ENCODE assay signal across 8 cellular contexts in genomic region chr17:3754458-3755334, GRCh38. TPM values are rescaled to one million over a fixed set of nuclear protein-coding genes. Genes with fewer than 3 reads are reported as not detected.
DNase-seq lines count a peak whose midpoint lies in the region; ATAC-seq and TF ChIP-seq lines count a peak whose summit lies in the region.

No MANE protein-coding gene starts in this region.

- no peaks in the 10 kb centered on the region for H3K9me3 ChIP-seq in CD8-positive, alpha-beta T cell (ENCODE audit: low read length)
- no peaks in the 10 kb centered on the region for H3K9me3 ChIP-seq in neutrophil

- no peaks in the 10 kb centered on the region for H3K36me3 ChIP-seq in CD8-positive, alpha-beta T cell (ENCODE audit: insufficient read depth, low read length)
- H3K36me3 ChIP-seq in neutrophil: no peaks in the 10 kb centered on the region

- CTCF ChIA-PET in CD8-positive, alpha-beta T cell (lab: Charles Lee): interaction anchor here (1.2 to 6.1 kb wide), 2 partner anchors 16 to 72 kb away, joined by 4 to 69 read pairs; no protein-coding TSS in a partner anchor

- H3K27me3 ChIP-seq in CD8-positive, alpha-beta T cell (ENCODE audit: insufficient read depth, low read length): no peaks in the 10 kb centered on the region
- no peaks in the 10 kb centered on the region for H3K27me3 ChIP-seq in neutrophil

- peak; percentile 69 to 87 (median 75) for DNase-seq in CD8-positive, alpha-beta T cell
- DNase-seq in NCI-H128 (lab: John Stamatoyannopoulos, UW; ENCODE audit: unreplicated experiment) (peak; percentile 85), epithelial cell of prostate (ENCODE audit: low read depth, low spot score) (peak; percentile 95), HCEC 1CT (no peak)
- peak; percentile 70 for DNase-seq in activated CD4-positive, alpha-beta T cell treated with anti-CD3 and anti-CD28 coated beads, Interleukin-2, amount 50 U/mL, for 4 hours

- H3K27me3 Mint-ChIP-seq in CD8-positive, alpha-beta T cell (ENCODE audit: low read depth): no peaks in the 10 kb centered on the region

- TF ChIP-seq CTCF in CD8-positive, alpha-beta T cell (IDR thresholded peaks at IDR 0.05): no peak
- no peak for TF ChIP-seq CTCF in neutrophil (IDR thresholded peaks at IDR 0.05)

- H3K27ac Mint-ChIP-seq in CD8-positive, alpha-beta T cell: peak overlapping the region; percentile 90

- intact Hi-C loops in CD8-positive, alpha-beta T cell (cut with DNase I, micrococcal nuclease): loop anchor here in 1 of 2 experiments (1.0 to 5.0 kb wide), 3 partner anchors 11 to 43 kb away; partner anchors contain the start of gene HASPIN

- peaks cover 2% of the 10 kb centered on the region for H3K36me3 Mint-ChIP-seq in CD8-positive, alpha-beta T cell

- H3K4me3 Mint-ChIP-seq in CD8-positive, alpha-beta T cell: peak overlapping the region; percentile 56

- no peaks in the 10 kb centered on the region for H3K9me3 Mint-ChIP-seq in CD8-positive, alpha-beta T cell

- peaks cover 39% of the 10 kb centered on the region for H3K4me1 Mint-ChIP-seq in CD8-positive, alpha-beta T cell (ENCODE audit: low read depth)

- peak overlapping the region; percentile 73 for H3K27ac ChIP-seq in CD8-positive, alpha-beta T cell (ENCODE audit: low read depth, low read length)
- peak overlapping the region; percentile 45 for H3K27ac ChIP-seq in epithelial cell of prostate
- peak overlapping the region; percentile 76 for H3K27ac ChIP-seq in neutrophil

- H3K4me1 ChIP-seq in CD8-positive, alpha-beta T cell (ENCODE audit: insufficient read depth, low read length): peaks cover 36% of the 10 kb centered on the region
- H3K4me1 ChIP-seq in neutrophil (ENCODE audit: control insufficient read depth in 1 of 2, insufficient read depth in 1 of 2, low read depth in 1 of 2, low read length in 1 of 2): peaks cover 22% of the 10 kb centered on the region in 2 experiments

- POLR2A ChIA-PET in CD8-positive, alpha-beta T cell (lab: Charles Lee): interaction anchor here (1.0 kb wide), 1 partner anchor 17 kb away, joined by 4 read pairs; no protein-coding TSS in a partner anchor

- H3K4me3 ChIP-seq in CD8-positive, alpha-beta T cell (ENCODE audit: low read depth, low read length): peak overlapping the region; percentile 53
- peak overlapping the region; percentile 70 to 71 for H3K4me3 ChIP-seq in neutrophil (ENCODE audit: low read depth in 1 of 2, low read length in 1 of 2)

- peak; percentile 96 for ATAC-seq in CD8-positive, alpha-beta T cell
- ATAC-seq in GM19351 (IDR thresholded peaks at IDR 0.05; ENCODE audit: unreplicated experiment) (no peak), HG02571 (IDR thresholded peaks at IDR 0.05; ENCODE audit: unreplicated experiment) (no peak)

RNA-seq across cellular contexts. Expression of gene HASPIN, which starts 31.0 kb away (rescaled TPM):
- under 1 TPM; 0.38 to 0.58 TPM for total RNA-seq in CD8-positive, alpha-beta T cell

RNA-seq across cellular contexts. Expression of gene ITGAE, which starts 46.3 kb away (rescaled TPM):
- total RNA-seq in CD8-positive, alpha-beta T cell: 10 to 100 TPM; 23.0 to 25.7 TPM

RNA-seq across cellular contexts. Expression of gene P2RX5, which starts 58.7 kb away (rescaled TPM):
- 10 to 100 TPM; 15.3 to 18.7 TPM for total RNA-seq in CD8-positive, alpha-beta T cell
